In the genomic region with DNA sequence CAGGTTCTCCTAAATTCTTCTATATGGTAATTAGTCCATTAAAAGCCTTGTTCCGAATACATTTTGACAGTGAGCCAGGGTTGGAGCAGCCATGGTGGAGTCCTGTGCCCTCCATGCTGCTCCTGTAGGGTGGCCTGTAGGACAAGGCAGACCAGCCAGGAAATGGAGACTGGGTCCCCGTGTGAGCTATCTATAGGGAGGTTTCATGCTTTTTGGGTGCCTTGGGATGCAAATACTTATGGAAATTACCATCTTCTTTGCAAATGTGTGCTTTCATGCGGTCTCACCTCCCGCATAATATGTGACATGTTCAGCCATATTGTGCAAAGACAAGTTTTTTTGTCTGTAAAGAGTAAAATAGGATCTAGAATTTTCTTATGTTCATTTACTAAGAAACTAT, we compare ENCODE assay signal across 29 cellular contexts. TPM values are rescaled to one million over a fixed set of nuclear protein-coding genes. Genes with fewer than 3 reads are reported as not detected.
DNase-seq lines count a peak whose midpoint lies in the region; ATAC-seq and TF ChIP-seq lines count a peak whose summit lies in the region.
"Had no signal": no experiment of that assay in that cellular context is flagged by ENCODE, and none has a peak within 500 bp of the region (broad histone marks: within the 10 kb centered on the region; RNA-seq: fewer than 3 reads in every experiment).

No MANE protein-coding gene starts in this region.

- H3K27ac ChIP-seq in DOHH2 (ENCODE audit: low read depth, low read length) (no peak overlapping the region), neutrophil (peak overlapping the region; percentile 10), tibial artery (no peak overlapping the region), PC-9 (no peak overlapping the region)
- H3K27ac ChIP-seq: HL-60, KMS-11, SJCRH30 had no signal

- peaks cover 74% of the 10 kb centered on the region for H3K36me3 Mint-ChIP-seq in T-helper 2 cell treated with Interferon-gamma antibody and Interleukin-4, amounts not matched to agents 5 μg/mL and 100 μg/mL, for 36 hours (ENCODE audit: low read depth)
- peaks cover 70% of the 10 kb centered on the region for H3K36me3 Mint-ChIP-seq in activated T-helper 1 cell treated with anti-CD3 and anti-CD28 coated beads, Interleukin-12 subunit alpha, Interleukin-12 subunit beta, Interleukin-2, Interleukin-4 antibody, amounts not matched to agents 30 ng/mL and 10 ng/mL and 1 ng/mL, durations not matched to agents 14 hours and 24 hours and 36 hours (ENCODE audit: low read depth)

- H3K27me3 ChIP-seq in DOHH2 (ENCODE audit: control insufficient read depth, low read length): no peaks in the 10 kb centered on the region
- H3K27me3 ChIP-seq in neutrophil: no peaks in the 10 kb centered on the region
- H3K27me3 ChIP-seq in tibial artery: no peaks in the 10 kb centered on the region
- no peaks in the 10 kb centered on the region for H3K27me3 ChIP-seq in PC-9 (ENCODE audit: insufficient read depth, low read depth)
- H3K27me3 ChIP-seq: SJCRH30 had no signal

- H3K4me2 ChIP-seq in DOHH2 (ENCODE audit: low read length) (peak overlapping the region; percentile 20; the same call in 1 of the 2 replicates), PC-9 (no peak overlapping the region)
- H3K4me2 ChIP-seq: KMS-11 had no signal

- H3K4me3 Mint-ChIP-seq in T-helper 2 cell treated with Interferon-gamma antibody and Interleukin-4, amounts not matched to agents 5 μg/mL and 100 μg/mL, for 36 hours: no peak overlapping the region
- no peak overlapping the region for H3K4me3 Mint-ChIP-seq in activated T-helper 1 cell treated with anti-CD3 and anti-CD28 coated beads, Interleukin-12 subunit alpha, Interleukin-12 subunit beta, Interleukin-2, Interleukin-4 antibody, amounts not matched to agents 30 ng/mL and 10 ng/mL and 1 ng/mL, durations not matched to agents 14 hours and 24 hours and 36 hours
- H3K4me3 Mint-ChIP-seq: CD4-positive, CD25-positive, alpha-beta regulatory T cell had no signal

- no peak overlapping the region for H2AFZ ChIP-seq in PC-9

- peaks cover 95% of the 10 kb centered on the region for H3K36me3 ChIP-seq in DOHH2 (ENCODE audit: control insufficient read depth, low read length)
- no peaks in the 10 kb centered on the region for H3K36me3 ChIP-seq in neutrophil
- H3K36me3 ChIP-seq in tibial artery: no peaks in the 10 kb centered on the region
- H3K36me3 ChIP-seq in PC-9 (ENCODE audit: low read depth): 0 out of 2 replicates have a peak, but pooled peaks cover 3% of the 10 kb centered on the region

- H3K9me3 ChIP-seq in DOHH2 (ENCODE audit: control insufficient read depth, insufficient read depth, low read length): no peaks in the 10 kb centered on the region
- no peaks in the 10 kb centered on the region for H3K9me3 ChIP-seq in neutrophil
- no peaks in the 10 kb centered on the region for H3K9me3 ChIP-seq in tibial artery
- no peaks in the 10 kb centered on the region for H3K9me3 ChIP-seq in PC-9 (ENCODE audit: insufficient read depth, low read depth)
- H3K9me3 ChIP-seq: SJCRH30 had no signal

- peak overlapping the region; percentile 33 for H3K27ac Mint-ChIP-seq in T-helper 2 cell treated with Interferon-gamma antibody and Interleukin-4, amounts not matched to agents 5 μg/mL and 100 μg/mL, for 36 hours
- peak overlapping the region; percentile 82 for H3K27ac Mint-ChIP-seq in activated T-helper 1 cell treated with anti-CD3 and anti-CD28 coated beads, Interleukin-12 subunit alpha, Interleukin-12 subunit beta, Interleukin-2, Interleukin-4 antibody, amounts not matched to agents 30 ng/mL and 10 ng/mL and 1 ng/mL, durations not matched to agents 14 hours and 24 hours and 36 hours

- intact Hi-C loops in activated T-helper 1 cell treated with anti-CD3 and anti-CD28 coated beads, Interleukin-12 subunit alpha, Interleukin-12 subunit beta, Interleukin-2, Interleukin-4 antibody, amounts not matched to agents 30 ng/mL and 10 ng/mL and 1 ng/mL, durations not matched to agents 14 hours and 24 hours and 36 hours (cut with micrococcal nuclease): no loop called here
- intact Hi-C loops in tibial artery (cut with DNase I; ENCODE audit: low total_unique reads) (loop anchor here (2.0 kb wide), 1 partner anchor 26 kb away; no protein-coding TSS in a partner anchor), PC-9 (cut with micrococcal nuclease; ENCODE audit: unreplicated experiment) (no loop called here)

- no peaks in the 10 kb centered on the region for H4K20me1 ChIP-seq in DOHH2 (ENCODE audit: control insufficient read depth, insufficient read depth, low read depth, low read length)
- H4K20me1 ChIP-seq in PC-9 (ENCODE audit: insufficient read depth): no peaks in the 10 kb centered on the region

- POLR2A ChIA-PET in PC-9 (lab: Charles Lee; ENCODE audit: unreplicated experiment): no interaction called here

- DNase-seq in T-helper 2 cell treated with Interferon-gamma antibody and Interleukin-4, amounts not matched to agents 5 μg/mL and 100 μg/mL, for 36 hours (ENCODE audit: low spot score): no peak
- DNase-seq in T-helper 2 cell: no peak
- DNase-seq in activated T-helper 1 cell treated with anti-CD3 and anti-CD28 coated beads, Interleukin-12 subunit alpha, Interleukin-12 subunit beta, Interleukin-2, Interleukin-4 antibody, amounts not matched to agents 30 ng/mL and 10 ng/mL and 1 ng/mL, durations not matched to agents 14 hours and 24 hours and 36 hours (ENCODE audit: low spot score): no peak
- DNase-seq in tibial artery: no peak
- no peak for DNase-seq in PC-9
- DNase-seq: 8988T; ACHN; CD4-positive, CD25-positive, alpha-beta regulatory T cell; DMS153; DND-41; HCEC 1CT; NCI-H1048; NCI-H1417 treated with DMSO at 0.1 percent for 48 hours; NCI-H187; NCI-H2081 treated with DMSO at 0.1 percent for 48 hours; NCI-H2171; NCI-H226; NCI-H510A; NCI-H748 treated with DMSO at 0.1 percent for 48 hours; PC-3; SJCRH30 had no signal

- H3F3A ChIP-seq in DOHH2 (ENCODE audit: control insufficient read depth, insufficient read depth): peaks cover 3% of the 10 kb centered on the region; the same call in 1 of the 2 replicates
- no peaks in the 10 kb centered on the region for H3F3A ChIP-seq in PC-9 (ENCODE audit: insufficient read depth, low read depth)

- TF ChIP-seq CTCF in DOHH2 (IDR thresholded peaks at IDR 0.05; ENCODE audit: low read depth, low read length, poor library complexity, severe bottlenecking) (no peak), neutrophil (IDR thresholded peaks at IDR 0.05) (no peak), tibial artery (IDR thresholded peaks at IDR 0.05) (no peak), PC-9 (conservative IDR thresholded peaks at IDR 0.05) (no peak)

- no peaks in the 10 kb centered on the region for H3K9me3 Mint-ChIP-seq in T-helper 2 cell treated with Interferon-gamma antibody and Interleukin-4, amounts not matched to agents 5 μg/mL and 100 μg/mL, for 36 hours
- no peaks in the 10 kb centered on the region for H3K9me3 Mint-ChIP-seq in activated T-helper 1 cell treated with anti-CD3 and anti-CD28 coated beads, Interleukin-12 subunit alpha, Interleukin-12 subunit beta, Interleukin-2, Interleukin-4 antibody, amounts not matched to agents 30 ng/mL and 10 ng/mL and 1 ng/mL, durations not matched to agents 14 hours and 24 hours and 36 hours
- H3K9me3 Mint-ChIP-seq: CD4-positive, CD25-positive, alpha-beta regulatory T cell; IgD-negative memory B cell had no signal

- H3K79me2 ChIP-seq in DOHH2 (ENCODE audit: control insufficient read depth, low read length) (no peaks in the 10 kb centered on the region), PC-9 (ENCODE audit: low read depth) (no peaks in the 10 kb centered on the region)

- ATAC-seq in HG03520 (IDR thresholded peaks at IDR 0.05; ENCODE audit: unreplicated experiment): no peak
- ATAC-seq: PC-3, Right ventricle myocardium inferior, SK-N-SH treated with all-trans-retinoic acid at 6 μM for 48 hours had no signal

- BruUV-seq in PC-9 (replicated peaks; lab: Mats Ljungman, UMichigan): no TSS peak

- H3K4me1 ChIP-seq in DOHH2 (ENCODE audit: control insufficient read depth, low read length): peaks cover 34% of the 10 kb centered on the region
- H3K4me1 ChIP-seq in neutrophil (ENCODE audit: control insufficient read depth in 1 of 2, insufficient read depth in 1 of 2, low read depth in 1 of 2, low read length in 1 of 2): peaks cover 65 to 68% of the 10 kb centered on the region in 2 experiments
- H3K4me1 ChIP-seq in tibial artery: peaks cover 0 to 12% (median 0%) of the 10 kb centered on the region in 4 donors
- no peaks in the 10 kb centered on the region for H3K4me1 ChIP-seq in PC-9 (replicated peaks; ENCODE audit: insufficient read depth)

- H3K4me1 Mint-ChIP-seq in T-helper 2 cell treated with Interferon-gamma antibody and Interleukin-4, amounts not matched to agents 5 μg/mL and 100 μg/mL, for 36 hours (ENCODE audit: low read depth): peaks cover 68% of the 10 kb centered on the region
- H3K4me1 Mint-ChIP-seq in activated T-helper 1 cell treated with anti-CD3 and anti-CD28 coated beads, Interleukin-12 subunit alpha, Interleukin-12 subunit beta, Interleukin-2, Interleukin-4 antibody, amounts not matched to agents 30 ng/mL and 10 ng/mL and 1 ng/mL, durations not matched to agents 14 hours and 24 hours and 36 hours (ENCODE audit: low read depth): peaks cover 88% of the 10 kb centered on the region

- no peaks in the 10 kb centered on the region for H3K27me3 Mint-ChIP-seq in T-helper 2 cell treated with Interferon-gamma antibody and Interleukin-4, amounts not matched to agents 5 μg/mL and 100 μg/mL, for 36 hours (ENCODE audit: low read depth)
- H3K27me3 Mint-ChIP-seq in activated T-helper 1 cell treated with anti-CD3 and anti-CD28 coated beads, Interleukin-12 subunit alpha, Interleukin-12 subunit beta, Interleukin-2, Interleukin-4 antibody, amounts not matched to agents 30 ng/mL and 10 ng/mL and 1 ng/mL, durations not matched to agents 14 hours and 24 hours and 36 hours (ENCODE audit: insufficient read depth): no peaks in the 10 kb centered on the region
- H3K27me3 Mint-ChIP-seq: CD4-positive, CD25-positive, alpha-beta regulatory T cell; IgD-negative memory B cell had no signal

- no peaks in the 10 kb centered on the region for H3K9me2 ChIP-seq in DOHH2 (replicated peaks; ENCODE audit: control insufficient read depth, low read length)
- no peaks in the 10 kb centered on the region for H3K9me2 ChIP-seq in PC-9 (ENCODE audit: insufficient read depth)

- H3K4me3 ChIP-seq in DOHH2 (ENCODE audit: low read length) (0 out of 2 replicates have a peak overlapping the region, but pooled peaks have one; percentile 8), neutrophil (ENCODE audit: low read depth in 1 of 2, low read length in 1 of 2) (no peak overlapping the region), tibial artery (no peak overlapping the region), PC-9 (no peak overlapping the region)
- H3K4me3 ChIP-seq: SJCRH30 had no signal

- CTCF ChIA-PET in PC-9 (lab: Charles Lee): no interaction called here

RNA-seq across cellular contexts. Expression of a gene that starts 58.0 kb away (rescaled TPM):
- 530 and 545 TPM in 2 replicates for total RNA-seq in activated T-helper 1 cell treated with anti-CD3 and anti-CD28 coated beads, Interleukin-12 subunit alpha, Interleukin-12 subunit beta, Interleukin-2, Interleukin-4 antibody, amounts not matched to agents 30 ng/mL and 10 ng/mL and 1 ng/mL, durations not matched to agents 14 hours and 24 hours and 36 hours
- total RNA-seq in PC-9 (2021): 48.7 and 50.4 TPM in 2 replicates

Comparison
In these comparisons a context has a peak if more than half of its experiments do, and no peak if none do; other contexts are left out.
1. RNA of a gene that starts 58.0 kb away (total RNA-seq): 530 to 545 TPM in activated T-helper 1 cell treated with anti-CD3 and anti-CD28 coated beads, Interleukin-12 subunit alpha, Interleukin-12 subunit beta, Interleukin-2, Interleukin-4 antibody, amounts not matched to agents 30 ng/mL and 10 ng/mL and 1 ng/mL, durations not matched to agents 14 hours and 24 hours and 36 hours; 48.7 to 50.4 TPM in PC-9; every median in the first group is over 10 times any median in the second.